In genomic region chr16:14632693-14633569, GRCh38 we compare ENCODE assay signal across 8 cellular contexts. TPM values are rescaled to one million over a fixed set of nuclear protein-coding genes. Genes with fewer than 3 reads are reported as not detected.
DNase-seq lines count a peak whose midpoint lies in the region; ATAC-seq, FAIRE-seq and TF ChIP-seq lines count a peak whose summit lies in the region.

Gene BFAR, plus strand, starts transcription at chr16:14632951. Its CDS starts 11,396 bp downstream, at chr16:14644347.

- FAIRE-seq in GM12892 (lab: Jason Lieb, UNC): peak; percentile 81

- H3K36me3 ChIP-seq in adrenal gland (replicated peaks in 1 of 2) (peaks cover 0 to 2% of the 10 kb centered on the region in 2 donors), heart left ventricle (peaks cover 0 to 17% (median 10%) of the 10 kb centered on the region in 9 donors), upper lobe of left lung (peaks cover 0 to 6% (median 3%) of the 10 kb centered on the region in 4 donors)

- intact Hi-C loops in adrenal gland (cut with DNase I): no loop called here
- intact Hi-C loops in heart left ventricle (cut with DNase I): no loop called here
- intact Hi-C loops in posterior cingulate gyrus (cut with DNase I): loop anchor here (10.0 kb wide), 1 partner anchor 328 kb away; no protein-coding TSS in a partner anchor

- H3K4me1 ChIP-seq in adrenal gland (replicated peaks in 1 of 2) (peaks cover 10 to 32% of the 10 kb centered on the region in 2 donors), heart left ventricle (peaks cover 5 to 65% (median 42%) of the 10 kb centered on the region in 12 donors), upper lobe of left lung (peaks cover 54 to 79% (median 63%) of the 10 kb centered on the region in 4 donors)

- H3K27me3 ChIP-seq in adrenal gland (no peaks in the 10 kb centered on the region), heart left ventricle (no peaks in the 10 kb centered on the region), upper lobe of left lung (no peaks in the 10 kb centered on the region)

- peak; percentile 81 for ATAC-seq in HG02852 (IDR thresholded peaks at IDR 0.05; ENCODE audit: unreplicated experiment)
- ATAC-seq in heart left ventricle: peak; percentile 93 to 97 (median 96)
- peak; percentile 93 to 96 for ATAC-seq in upper lobe of left lung (ENCODE audit: low FRiP score in 2 of 2)

- H3K4me3 ChIP-seq in adrenal gland: peak within 1 kb of the TSS; percentile 68 to 99 (median 96)
- H3K4me3 ChIP-seq in heart left ventricle: peak within 1 kb of the TSS; percentile 82 to 98 (median 95)
- peak within 1 kb of the TSS; percentile 79 to 91 (median 82) for H3K4me3 ChIP-seq in upper lobe of left lung

- no peaks in the 10 kb centered on the region for H3K9me3 ChIP-seq in adrenal gland (replicated peaks in 1 of 3)
- H3K9me3 ChIP-seq in heart left ventricle: no peaks in the 10 kb centered on the region
- H3K9me3 ChIP-seq in upper lobe of left lung: no peaks in the 10 kb centered on the region

- TF ChIP-seq POLR2A in GM12892 (IDR thresholded peaks at IDR 0.05; ENCODE audit: low read depth, low read length): peak; percentile 99
- peak; percentile 98 to 99 for TF ChIP-seq POLR2A in adrenal gland (IDR thresholded peaks at IDR 0.05)
- TF ChIP-seq POLR2A in heart left ventricle (IDR thresholded peaks at IDR 0.05): peak; percentile 92 to 98
- TF ChIP-seq POLR2A in upper lobe of left lung (IDR thresholded peaks at IDR 0.05): peak in 3 of 4 donors; percentile 92 to 99 (median 96)

- peak in 2 of 4 donors; percentile 65 to 91 for TF ChIP-seq EP300 in upper lobe of left lung (IDR thresholded peaks at IDR 0.05)

- H3K27ac ChIP-seq in adrenal gland (peak within 1 kb of the TSS; percentile 94 to 97 (median 97)), heart left ventricle (peak within 1 kb of the TSS; percentile 77 to 98 (median 94)), upper lobe of left lung (peak within 1 kb of the TSS; percentile 95 to 100 (median 97))

- peak; percentile 86 for DNase-seq in GM12892 (ENCODE audit: insufficient read length)
- peak; percentile 99 for DNase-seq in NCI-H146 (lab: John Stamatoyannopoulos, UW)
- peak; percentile 98 to 99 (median 99) for DNase-seq in T-helper 1 cell
- DNase-seq in adrenal gland: peak; percentile 99 to 100 (median 99)
- peak; percentile 99 to 100 (median 99) for DNase-seq in heart left ventricle
- peak; percentile 99 to 100 (median 99) for DNase-seq in posterior cingulate gyrus
- peak; percentile 96 to 99 for DNase-seq in upper lobe of left lung

- WGBS in adrenal gland, 4 donors: 0 to 1% (median 0%) methylated on average over 24 to 69 of the region's 69 CpGs
- WGBS in heart left ventricle, 4 donors: 0 to 1% (median 1%) methylated on average over 28 to 69 of the region's 69 CpGs
- 0 to 1% methylated on average over 33 to 63 of the region's 69 CpGs for WGBS in upper lobe of left lung, 2 donors

- no peak for TF ChIP-seq CTCF in adrenal gland (IDR thresholded peaks at IDR 0.05)
- no peak for TF ChIP-seq CTCF in heart left ventricle (IDR thresholded peaks at IDR 0.05)
- TF ChIP-seq CTCF in upper lobe of left lung (IDR thresholded peaks at IDR 0.05): no peak

RNA-seq across cellular contexts. Expression of gene BFAR, which starts in this region (rescaled TPM):
- 42.1 TPM for polyA plus RNA-seq in GM12892 (2012; ENCODE audit: missing spikeins)
- total RNA-seq in adrenal gland (10 to 100 TPM; 43.6 to 75.8 (median 59.4) TPM), heart left ventricle (10 to 100 TPM; 30.0 to 47.9 (median 37.2) TPM), upper lobe of left lung (100 to 1,000 TPM in 3 of 6 donors, 10 to 100 TPM in 3; 66.3 to 157 (median 104) TPM)
- polyA plus RNA-seq in adrenal gland (10 to 100 TPM; 20.3 to 51.3 (median 33.5) TPM), heart left ventricle (10 to 100 TPM; 21.5 to 52.6 TPM)

Comparison
In these comparisons a context has a peak if more than half of its experiments do, and no peak if none do; other contexts are left out.
1. Peak in every context shown above with its lines: DNase-seq, ATAC-seq, H3K4me3 ChIP-seq and H3K27ac ChIP-seq.